In genomic region chr16:30785126-30786106, GRCh38 we compare ENCODE assay signal across 8 cellular contexts. TPM values are rescaled to one million over a fixed set of nuclear protein-coding genes. Genes with fewer than 3 reads are reported as not detected.
DNase-seq lines count a peak whose midpoint lies in the region; ATAC-seq and TF ChIP-seq lines count a peak whose summit lies in the region.

No MANE protein-coding gene starts in this region.

- H3K9me2 ChIP-seq in GM23338 (ENCODE audit: insufficient read depth): no peaks in the 10 kb centered on the region

- H3K4me1 ChIP-seq in GM23338 (ENCODE audit: insufficient read depth) (peaks cover 3% of the 10 kb centered on the region; the same call in 1 of the 2 replicates), gastroesophageal sphincter (peaks cover 0 to 34% (median 10%) of the 10 kb centered on the region in 3 donors), gastrocnemius medialis (peaks cover 15 to 18% of the 10 kb centered on the region in 2 donors), thyroid gland (peaks cover 12 to 13% of the 10 kb centered on the region in 2 donors)

- TF ChIP-seq POLR2A in gastroesophageal sphincter (IDR thresholded peaks at IDR 0.05): no peak
- TF ChIP-seq POLR2A in gastrocnemius medialis (IDR thresholded peaks at IDR 0.05): no peak
- TF ChIP-seq POLR2A in thyroid gland (IDR thresholded peaks at IDR 0.05): no peak

- peak overlapping the region; percentile 99 for H3K4me2 ChIP-seq in GM23338

- H2AFZ ChIP-seq in GM23338: no peak overlapping the region

- no peak for ATAC-seq in GM23338
- ATAC-seq in activated B cell treated with CpG ODN at 0.5 μM for 24 hours (ENCODE audit: low read depth): no peak
- ATAC-seq in gastroesophageal sphincter: no peak
- ATAC-seq in gastrocnemius medialis: peak; percentile 50 to 53

- no peaks in the 10 kb centered on the region for H3K27me3 ChIP-seq in GM23338 (ENCODE audit: insufficient read depth)
- no peaks in the 10 kb centered on the region for H3K27me3 ChIP-seq in gastroesophageal sphincter
- H3K27me3 ChIP-seq in gastrocnemius medialis: no peaks in the 10 kb centered on the region
- H3K27me3 ChIP-seq in thyroid gland: no peaks in the 10 kb centered on the region

- H3K27ac Mint-ChIP-seq in GM23338 (no peak overlapping the region), activated B cell treated with CpG ODN at 0.5 μM for 24 hours (no peak overlapping the region)

- 68% methylated on average over 6 of the region's 7 CpGs for WGBS in gastroesophageal sphincter (ENCODE audit: low coverage in 1 of 2), 2 donors
- WGBS in thyroid gland, 2 donors: 86% methylated on average over 7 of the region's 7 CpGs

- H3K4me1 Mint-ChIP-seq in GM23338 (peaks cover 19% of the 10 kb centered on the region), activated B cell treated with CpG ODN at 0.5 μM for 24 hours (peaks cover 17% of the 10 kb centered on the region)

- peak overlapping the region; percentile 88 for H3K4me3 Mint-ChIP-seq in GM23338
- peak overlapping the region; percentile 48 for H3K4me3 Mint-ChIP-seq in activated B cell treated with CpG ODN at 0.5 μM for 24 hours

- TF ChIP-seq CTCF in GM23338 (conservative IDR thresholded peaks at IDR 0.05; ENCODE audit: low read depth in 2 of 2) (no peak), activated B cell treated with CpG ODN at 0.5 μM for 24 hours (IDR thresholded peaks at IDR 0.05) (no peak), gastroesophageal sphincter (IDR thresholded peaks at IDR 0.05) (no peak), gastrocnemius medialis (IDR thresholded peaks at IDR 0.05 in 4 of 5, conservative IDR thresholded peaks at IDR 0.05 in 1 of 5) (no peak), thyroid gland (IDR thresholded peaks at IDR 0.05) (no peak)

- H3K36me3 Mint-ChIP-seq in GM23338 (ENCODE audit: low read depth) (peaks cover 21% of the 10 kb centered on the region), activated B cell treated with CpG ODN at 0.5 μM for 24 hours (ENCODE audit: low read depth) (peaks cover 19% of the 10 kb centered on the region)

- TF ChIP-seq EP300 in gastroesophageal sphincter (IDR thresholded peaks at IDR 0.05): no peak

- H3K9me3 ChIP-seq in gastroesophageal sphincter: no peaks in the 10 kb centered on the region
- H3K9me3 ChIP-seq in gastrocnemius medialis: no peaks in the 10 kb centered on the region
- no peaks in the 10 kb centered on the region for H3K9me3 ChIP-seq in thyroid gland

- 0 out of 2 replicates have a peak, but pooled peaks cover 10% of the 10 kb centered on the region for H3F3A ChIP-seq in GM23338 (replicated peaks; ENCODE audit: low read depth)

- H3K9me3 Mint-ChIP-seq in GM23338 (no peaks in the 10 kb centered on the region), activated B cell treated with CpG ODN at 0.5 μM for 24 hours (no peaks in the 10 kb centered on the region)

- in situ Hi-C loops in gastrocnemius medialis (cut with MboI; ENCODE audit: low sequenced_read_pairs in 4 of 4): no loop called here

- H3K36me3 ChIP-seq in GM23338 (ENCODE audit: insufficient read depth): peaks cover 3% of the 10 kb centered on the region; the same call in 1 of the 2 replicates
- peaks cover 0 to 44% of the 10 kb centered on the region in 2 donors for H3K36me3 ChIP-seq in gastroesophageal sphincter
- peaks cover 0 to 26% of the 10 kb centered on the region in 2 donors for H3K36me3 ChIP-seq in gastrocnemius medialis
- peaks cover 22 to 26% of the 10 kb centered on the region in 2 donors for H3K36me3 ChIP-seq in thyroid gland

- H4K20me1 ChIP-seq in GM23338 (replicated peaks; ENCODE audit: insufficient read depth): peaks cover 5% of the 10 kb centered on the region

- intact Hi-C loops in activated B cell treated with CpG ODN at 0.5 μM for 24 hours (cut with micrococcal nuclease): no loop called here
- intact Hi-C loops in gastrocnemius medialis (cut with DNase I; ENCODE audit: low total_unique reads): no loop called here
- intact Hi-C loops in thyroid gland (cut with DNase I): no loop called here

- peaks cover 17% of the 10 kb centered on the region for H3K79me2 ChIP-seq in GM23338 (replicated peaks; ENCODE audit: insufficient read depth)

- POLR2A ChIA-PET in activated B cell treated with CpG ODN at 0.5 μM for 24 hours (lab: Charles Lee): interaction anchor here (0.6 to 1.0 kb wide), 4 partner anchors 10 to 546 kb away, joined by 3 to 6 read pairs (median 5); no protein-coding TSS in a partner anchor

- peak overlapping the region; percentile 95 for H3K4me3 ChIP-seq in GM23338
- peak overlapping the region in 1 of 2 donors; percentile 84 for H3K4me3 ChIP-seq in gastroesophageal sphincter
- peak overlapping the region; percentile 73 to 95 (median 87) for H3K4me3 ChIP-seq in gastrocnemius medialis
- no peak overlapping the region for H3K4me3 ChIP-seq in thyroid gland (replicated peaks in 1 of 3)

- DNase-seq in GM23338 (ENCODE audit: low spot score): no peak
- no peak for DNase-seq in activated B cell treated with CpG ODN at 0.5 μM for 24 hours
- peak in 1 of 2 donors; percentile 75 for DNase-seq in gastrocnemius medialis
- no peak for DNase-seq in NCI-H1092 treated with DMSO at 0.1 percent for 48 hours (lab: John Stamatoyannopoulos, UW)
- DNase-seq in GDM1 (lab: John Stamatoyannopoulos, UW): no peak
- no peak for DNase-seq in thyroid gland
- DNase-seq in NCI-H2107 treated with DMSO at 0.1 percent for 48 hours (lab: John Stamatoyannopoulos, UW; ENCODE audit: unreplicated experiment): no peak

- peaks cover 6% of the 10 kb centered on the region for H3K27me3 Mint-ChIP-seq in GM23338 (ENCODE audit: insufficient read depth, low read depth, poor library complexity)
- peaks cover 8% of the 10 kb centered on the region for H3K27me3 Mint-ChIP-seq in activated B cell treated with CpG ODN at 0.5 μM for 24 hours

- CTCF ChIA-PET in activated B cell treated with CpG ODN at 0.5 μM for 24 hours (lab: Charles Lee): no interaction called here

- no peak overlapping the region for H3K27ac ChIP-seq in GM23338 (ENCODE audit: low read depth)
- H3K27ac ChIP-seq in gastroesophageal sphincter: peak overlapping the region in 3 of 4 donors; percentile 81 to 95 (median 94)
- H3K27ac ChIP-seq in gastrocnemius medialis: peak overlapping the region; percentile 80 to 95 (median 91)
- no peak overlapping the region for H3K27ac ChIP-seq in thyroid gland

TF ChIP-seq in GM23338, 12 proteins besides CTCF, POLR2A, EP300 and RAD21 (continues in another document):
- TF ChIP-seq JUNB (IDR thresholded peaks at IDR 0.05; ENCODE audit: unreplicated experiment) (no peak), REST (IDR thresholded peaks at IDR 0.05; ENCODE audit: unreplicated experiment) (no peak), ZNF331 (CRISPR knock-in tag; IDR thresholded peaks at IDR 0.05; ENCODE audit: low read depth) (no peak), CREB1 (CRISPR knock-in tag; IDR thresholded peaks at IDR 0.05; ENCODE audit: low read depth) (no peak), STAT1 (IDR thresholded peaks at IDR 0.05; ENCODE audit: unreplicated experiment) (no peak)

RNA-seq across cellular contexts. Expression of gene ZNF629, which starts 1.6 kb away (rescaled TPM):
- 18.5 and 20.3 TPM in 2 replicates for total RNA-seq in GM23338 (2014; rRNA removed; shearing (Covaris generic))
- 3.9 and 4.1 TPM in 2 replicates for polyA plus RNA-seq in GM23338 (2016; fragmentation: Nextera tagmentation; extraction: Ambion mirVana)
- 9.1 and 9.3 TPM in 2 replicates for total RNA-seq in activated B cell treated with CpG ODN at 0.5 μM for 24 hours
- total RNA-seq in gastroesophageal sphincter: 10 to 100 TPM; 12.3 to 16.5 (median 14.5) TPM
- 10 to 100 TPM in 2 of 4 donors, 1 to 10 TPM in 2; 9.1 to 12.7 (median 10.3) TPM for total RNA-seq in gastrocnemius medialis
- total RNA-seq in thyroid gland: 10 to 100 TPM; 14.5 to 26.7 (median 19.0) TPM

RNA-seq across cellular contexts. Expression of gene RNF40, which starts 23.3 kb away (rescaled TPM):
- total RNA-seq in GM23338 (2014; rRNA removed; shearing (Covaris generic)): 78.5 and 80.2 TPM in 2 replicates
- 32.6 and 36.0 TPM in 2 replicates for polyA plus RNA-seq in GM23338 (2016; fragmentation: Nextera tagmentation; extraction: Ambion mirVana)
- total RNA-seq in activated B cell treated with CpG ODN at 0.5 μM for 24 hours (99.6 and 117 TPM in 2 replicates), gastroesophageal sphincter (100 to 1,000 TPM in 1 of 4 donors, 10 to 100 TPM in 3; 76.4 to 108 (median 80.6) TPM), gastrocnemius medialis (10 to 100 TPM; 42.8 to 90.0 (median 57.0) TPM), thyroid gland (100 to 1,000 TPM; 105 to 147 (median 113) TPM)

RNA-seq across cellular contexts. Expression of gene CFAP119, which starts 23.6 kb away (rescaled TPM):
- 2.2 and 2.7 TPM in 2 replicates for total RNA-seq in GM23338 (2014; rRNA removed; shearing (Covaris generic))
- 4.4 and 5.2 TPM in 2 replicates for polyA plus RNA-seq in GM23338 (2016; fragmentation: Nextera tagmentation; extraction: Ambion mirVana)
- total RNA-seq in activated B cell treated with CpG ODN at 0.5 μM for 24 hours (6.2 and 8.8 TPM in 2 replicates), gastroesophageal sphincter (1 to 10 TPM in 2 of 4 donors, not detected in 2; 1.3 to 1.9 TPM), gastrocnemius medialis (1 to 10 TPM in 2 of 4 donors, under 1 TPM in 1, not detected in 1; 0.73 to 5.8 (median 1.7) TPM), thyroid gland (10 to 100 TPM in 3 of 4 donors, 1 to 10 TPM in 1; 9.6 to 24.7 (median 15.5) TPM)

RNA-seq across cellular contexts. Expression of gene PHKG2, which starts 37.2 kb away (rescaled TPM):
- total RNA-seq in GM23338 (2014; rRNA removed; shearing (Covaris generic)): 27.0 and 31.3 TPM in 2 replicates
- polyA plus RNA-seq in GM23338 (2016; fragmentation: Nextera tagmentation; extraction: Ambion mirVana): 26.9 and 28.1 TPM in 2 replicates
- total RNA-seq in activated B cell treated with CpG ODN at 0.5 μM for 24 hours: 45.3 and 51.4 TPM in 2 replicates
- total RNA-seq in gastroesophageal sphincter: 10 to 100 TPM; 19.4 to 29.0 (median 23.4) TPM
- total RNA-seq in gastrocnemius medialis: 10 to 100 TPM in 3 of 4 donors, 1 to 10 TPM in 1; 8.8 to 30.0 (median 21.6) TPM
- 10 to 100 TPM; 28.1 to 52.8 (median 42.3) TPM for total RNA-seq in thyroid gland

Comparison
In these comparisons a context has a peak if more than half of its experiments do, and no peak if none do; other contexts are left out.
1. ATAC-seq: peak in gastrocnemius medialis (2 of 2); none in GM23338 (single experiment), activated B cell treated with CpG ODN at 0.5 μM for 24 hours (single experiment) and gastroesophageal sphincter (single experiment).
2. H3K27ac ChIP-seq: peak in gastroesophageal sphincter (3 of 4) and gastrocnemius medialis (4 of 4); none in GM23338 (single experiment) and thyroid gland (0 of 3).
3. H3K4me3 ChIP-seq: peak in GM23338 (single experiment) and gastrocnemius medialis (4 of 4); none in thyroid gland (0 of 3).